ENCODE assay signal across 18 cellular contexts in genomic region chr7:113804475-113805130, GRCh38.
"Had no signal": no experiment of that assay in that cellular context is flagged by ENCODE, and none has a peak within 500 bp of the region (broad histone marks: within the 10 kb centered on the region; RNA-seq: fewer than 3 reads in every experiment).

No MANE protein-coding gene starts in this region.

- H3K27ac ChIP-seq: colonic mucosa, hepatocyte, ovary, tibial artery, upper lobe of right lung had no signal

- H3K4me3 ChIP-seq: colonic mucosa, hepatocyte, ovary, tibial artery, upper lobe of right lung had no signal

- H3K4me1 Mint-ChIP-seq: naive thymus-derived CD4-positive, alpha-beta T cell; nephron progenitor cell; stimulated activated memory B cell treated with anti-CD40 and anti-IgM and Interleukin-4, amounts not matched to agents 10 μg/mL and 1 μg/mL and 100 μg/mL, for 72 hours had no signal

- H3K36me3 ChIP-seq: colonic mucosa, ovary, tibial artery, upper lobe of right lung had no signal

- H3K27me3 ChIP-seq: colonic mucosa, hepatocyte, ovary, tibial artery, upper lobe of right lung had no signal

- H3K27me3 Mint-ChIP-seq: naive thymus-derived CD4-positive, alpha-beta T cell; progenitor cell of endocrine pancreas; stimulated activated memory B cell treated with anti-CD40 and anti-IgM and Interleukin-4, amounts not matched to agents 10 μg/mL and 1 μg/mL and 100 μg/mL, for 72 hours; stimulated activated naive CD8-positive, alpha-beta T cell treated with anti-CD3 and anti-CD28 coated beads, Interleukin-15, Interleukin-2, amounts not matched to agents 100 ng/mL and 50 ng/mL, for 24 hours had no signal

- H3K36me3 Mint-ChIP-seq: naive thymus-derived CD4-positive, alpha-beta T cell; stimulated activated memory B cell treated with anti-CD40 and anti-IgM and Interleukin-4, amounts not matched to agents 10 μg/mL and 1 μg/mL and 100 μg/mL, for 72 hours had no signal

- DNase-seq: colonic mucosa; dermis blood vessel endothelial cell; erythroblast; foreskin melanocyte; head of caudate nucleus; left colon; naive thymus-derived CD4-positive, alpha-beta T cell; nephron progenitor cell; nucleus accumbens; ovary; right cardiac atrium; stimulated activated CD4-positive, alpha-beta T cell treated with anti-CD3 and anti-CD28 coated beads, Interleukin-4, amount 100 ng/mL, for 24 hours; tibial artery; upper lobe of right lung had no signal

- H3K4me1 ChIP-seq: colonic mucosa, tibial artery, upper lobe of right lung had no signal

- ATAC-seq: left colon; naive thymus-derived CD4-positive, alpha-beta T cell; right cardiac atrium; stimulated activated memory B cell treated with anti-CD40 and anti-IgM and Interleukin-4, amounts not matched to agents 10 μg/mL and 1 μg/mL and 100 μg/mL, for 72 hours; upper lobe of right lung had no signal

- H3K4me3 Mint-ChIP-seq: naive thymus-derived CD4-positive, alpha-beta T cell; nephron progenitor cell; stimulated activated memory B cell treated with anti-CD40 and anti-IgM and Interleukin-4, amounts not matched to agents 10 μg/mL and 1 μg/mL and 100 μg/mL, for 72 hours; stimulated activated naive CD8-positive, alpha-beta T cell treated with anti-CD3 and anti-CD28 coated beads, Interleukin-15, Interleukin-2, amounts not matched to agents 100 ng/mL and 50 ng/mL, for 24 hours had no signal

- H2AFZ ChIP-seq: hepatocyte had no signal

- H3K9me3 ChIP-seq: colonic mucosa, ovary, tibial artery, upper lobe of right lung had no signal

- H3K9me3 Mint-ChIP-seq: nephron progenitor cell; stimulated activated memory B cell treated with anti-CD40 and anti-IgM and Interleukin-4, amounts not matched to agents 10 μg/mL and 1 μg/mL and 100 μg/mL, for 72 hours had no signal

- H3K4me2 ChIP-seq: hepatocyte had no signal

- H3K79me2 ChIP-seq: hepatocyte had no signal

- H3K27ac Mint-ChIP-seq: naive thymus-derived CD4-positive, alpha-beta T cell; nephron progenitor cell; progenitor cell of endocrine pancreas; stimulated activated memory B cell treated with anti-CD40 and anti-IgM and Interleukin-4, amounts not matched to agents 10 μg/mL and 1 μg/mL and 100 μg/mL, for 72 hours; stimulated activated naive CD8-positive, alpha-beta T cell treated with anti-CD3 and anti-CD28 coated beads, Interleukin-15, Interleukin-2, amounts not matched to agents 100 ng/mL and 50 ng/mL, for 24 hours had no signal
